Comparison of ENCODE assay signal across 19 cellular contexts in the genomic region with DNA sequence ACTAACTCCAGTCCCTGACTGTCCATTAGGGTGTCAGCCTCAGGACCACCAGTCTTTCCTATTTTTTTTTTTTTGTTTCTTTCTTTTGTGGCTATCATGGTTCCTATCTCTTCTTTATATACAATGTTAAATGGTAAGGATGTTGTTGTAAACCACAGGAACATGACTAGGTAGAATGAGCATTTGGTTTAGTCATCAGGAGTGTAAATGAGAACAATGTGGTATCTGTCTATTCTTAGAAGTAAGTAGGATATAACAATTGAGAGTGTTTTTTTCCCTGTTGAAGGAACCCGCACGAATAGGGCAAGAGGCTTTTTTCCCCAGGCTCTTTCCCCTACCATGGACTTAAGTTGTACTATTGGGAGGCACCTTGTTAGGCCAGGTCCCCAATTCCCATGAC.
DNase-seq lines count a peak whose midpoint lies in the region; ATAC-seq, FAIRE-seq and TF ChIP-seq lines count a peak whose summit lies in the region.
"Had no signal": no experiment of that assay in that cellular context is flagged by ENCODE, and none has a peak within 500 bp of the region (broad histone marks: within the 10 kb centered on the region; RNA-seq: fewer than 3 reads in every experiment).

No MANE protein-coding gene starts in this region.

- H3K79me2 ChIP-seq in mesendoderm (ENCODE audit: control insufficient read depth, insufficient read depth, low read length), result no peaks in the 10 kb centered on the region

- peak; percentile 4 for DNase-seq in COLO829 (ENCODE audit: low spot score)
- DNase-seq in RKO (ENCODE audit: low spot score), result peak; percentile 9
- peak; percentile 86 for DNase-seq in bronchial epithelial cell (ENCODE audit: low read depth)
- peak; percentile 10 for DNase-seq in kidney tubule cell (ENCODE audit: low spot score)
- DNase-seq in NCI-H226, result no peak
- DNase-seq in mesendoderm, result no peak
- DNase-seq: BE2C; Caco-2; CD4-positive, CD25-positive, alpha-beta regulatory T cell; GDM1; NCI-H1092 treated with DMSO at 0.1 percent for 48 hours; NCI-H2081; NCI-H510A; NCI-H748 treated with DMSO at 0.1 percent for 48 hours; NK-92 treated with Interleukin-12 subunit alpha and Interleukin-12 subunit beta, amount 100 ng/mL, for 24 hours; SIG-M5 had no signal

- no peak overlapping the region for H4K8ac ChIP-seq in mesendoderm (ENCODE audit: low read depth, low read length)

- no peaks in the 10 kb centered on the region for H3K27me3 ChIP-seq in bronchial epithelial cell (ENCODE audit: control insufficient read depth, insufficient read depth, low read length)
- H3K27me3 ChIP-seq in mesendoderm (ENCODE audit: insufficient read depth, low read length, poor library complexity), result no peaks in the 10 kb centered on the region
- H3K27me3 ChIP-seq: BE2C had no signal

- no peak overlapping the region for H2BK5ac ChIP-seq in mesendoderm (ENCODE audit: low read length)

- H4K5ac ChIP-seq in mesendoderm (ENCODE audit: low read length), result no peak overlapping the region

- H2BK120ac ChIP-seq in mesendoderm (ENCODE audit: low read depth, low read length), result no peak overlapping the region

- H2BK15ac ChIP-seq in mesendoderm (replicated peaks; ENCODE audit: low read depth), result no peak overlapping the region

- no peak overlapping the region for H3K4ac ChIP-seq in mesendoderm (ENCODE audit: low read depth, low read length)

- H3K36me3 ChIP-seq in bronchial epithelial cell (ENCODE audit: control insufficient read depth, insufficient read depth, low read length) (no peaks in the 10 kb centered on the region), mesendoderm (ENCODE audit: control insufficient read depth, insufficient read depth, low read length) (no peaks in the 10 kb centered on the region)
- H3K36me3 ChIP-seq: BE2C, HAP-1 had no signal

- H3K18ac ChIP-seq in mesendoderm (ENCODE audit: low read length), result no peak overlapping the region

- H3K27ac ChIP-seq in mesendoderm (ENCODE audit: low read depth, low read length), result no peak overlapping the region

- no peak overlapping the region for H3K4me3 ChIP-seq in bronchial epithelial cell (ENCODE audit: low read depth, low read length)
- no peak overlapping the region for H3K4me3 ChIP-seq in mesendoderm (ENCODE audit: low read length)
- H3K4me3 ChIP-seq: HAP-1 had no signal

- H2AK5ac ChIP-seq in mesendoderm (ENCODE audit: low read length), result no peak overlapping the region

- no peak overlapping the region for H3K9ac ChIP-seq in mesendoderm (ENCODE audit: low read length)

- ATAC-seq in GM19324 (IDR thresholded peaks at IDR 0.05; ENCODE audit: low FRiP score, unreplicated experiment), result no peak

- H3K4me1 ChIP-seq in mesendoderm (ENCODE audit: control insufficient read depth, low read depth, low read length), result no peaks in the 10 kb centered on the region
- H3K4me1 ChIP-seq: BE2C, Caco-2, HAP-1 had no signal

- no peak overlapping the region for H3K4me2 ChIP-seq in mesendoderm (ENCODE audit: low read length)

- TF ChIP-seq CTCF in bronchial epithelial cell (IDR thresholded peaks at IDR 0.05; ENCODE audit: insufficient read depth, low read length, severe bottlenecking), result no peak

- no CpG with 5 or more reads among the region's 2 CpGs for WGBS in mesendoderm (ENCODE audit: extremely low coverage, insufficient coverage, low lambda C conversion rate)

- no peak overlapping the region for H3K56ac ChIP-seq in mesendoderm (ENCODE audit: low read length)

- no peaks in the 10 kb centered on the region for H3K79me1 ChIP-seq in mesendoderm (ENCODE audit: low read length)

- FAIRE-seq in bronchial epithelial cell (lab: Jason Lieb, UNC), result no peak
- FAIRE-seq: A204.1 had no signal

- H3K23ac ChIP-seq in mesendoderm (ENCODE audit: low read length), result no peak overlapping the region

Comparison
In these comparisons a context has a peak if more than half of its experiments do, and no peak if none do; other contexts are left out.
1. DNase-seq: peak in COLO829 (single experiment), RKO (single experiment), bronchial epithelial cell (single experiment) and kidney tubule cell (single experiment); none in NCI-H226 (single experiment) and mesendoderm (single experiment).